Comparison of ENCODE assay signal across 8 cellular contexts in the genomic region with DNA sequence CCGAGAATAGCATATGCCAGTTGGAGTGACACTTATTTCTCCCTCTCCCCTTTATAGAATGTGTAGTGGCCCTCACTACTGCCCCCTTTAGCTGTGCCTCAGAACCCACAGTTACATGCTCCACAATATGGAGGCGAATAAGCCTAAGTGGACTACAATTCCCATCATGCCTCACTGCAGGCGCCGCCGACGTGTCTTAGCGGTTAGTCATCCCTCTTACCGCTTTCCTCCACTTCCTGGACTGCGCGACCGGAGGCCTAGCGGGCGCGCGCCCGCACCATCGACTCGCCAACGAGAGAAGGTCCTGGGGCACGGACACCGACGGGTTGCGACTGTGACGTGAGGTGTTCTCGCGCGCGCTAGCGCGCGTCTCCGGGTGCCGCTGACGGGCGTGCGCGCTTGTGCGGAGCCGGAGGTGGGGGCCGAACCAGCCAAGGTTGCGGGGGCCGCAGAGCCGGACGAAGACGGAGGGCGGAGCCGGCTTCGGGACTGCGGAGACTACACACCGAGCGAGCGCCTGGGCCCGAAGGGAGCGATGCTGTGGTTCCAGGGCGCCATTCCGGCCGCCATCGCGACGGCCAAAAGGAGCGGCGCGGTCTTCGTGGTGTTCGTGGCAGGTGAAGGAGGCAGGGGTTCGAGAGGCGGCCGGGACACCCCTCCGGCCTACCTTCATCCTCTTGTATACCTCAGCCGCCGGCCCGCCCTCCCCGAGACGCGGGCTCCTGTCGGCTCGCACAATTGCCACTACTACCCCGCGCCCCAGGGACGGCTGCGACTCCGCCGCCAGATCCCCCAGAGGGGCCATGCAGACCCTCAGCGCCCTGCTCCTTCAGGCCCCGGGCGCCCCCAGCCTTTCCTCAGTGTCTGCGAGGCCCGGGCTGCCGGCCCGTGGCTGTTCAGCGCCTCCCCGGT. TPM values are rescaled to one million over a fixed set of nuclear protein-coding genes. Genes with fewer than 3 reads are reported as not detected.
A peak's percentile ranks its signal among the peaks of the same experiment; 100 is the strongest.
DNase-seq lines count a peak whose midpoint lies in the region; ATAC-seq and TF ChIP-seq lines count a peak whose summit lies in the region.

UBXN4 (plus strand) TSS at position 461 of the 912 bp plus-strand sequence; CDS start at position 536, 75 bp downstream.

- H3K4me1 Mint-ChIP-seq in activated CD4-positive, alpha-beta T cell treated with anti-CD3 and anti-CD28 coated beads for 36 hours: peaks cover 35% of the 10 kb centered on the region

- DNase-seq in Ammon's horn (ENCODE audit: low spot score) (peak; percentile 99), NCI-H510A treated with DMSO at 0.1 percent for 48 hours (lab: John Stamatoyannopoulos, UW) (peak; percentile 95), kidney glomerular epithelial cell (lab: John Stamatoyannopoulos, UW) (peak; percentile 98)
- DNase-seq in activated CD4-positive, alpha-beta T cell treated with anti-CD3 and anti-CD28 coated beads for 36 hours: peak; percentile 98
- DNase-seq in stimulated activated CD4-positive, alpha-beta T cell treated with anti-CD3 and anti-CD28 coated beads, Interleukin-1b, Interleukin-23, amount 100 ng/mL, for 24 hours (ENCODE audit: low read depth in 4 of 4, low spot score in 1 of 4): peak; percentile 72 to 95 (median 88)

- CTCF ChIA-PET in activated CD4-positive, alpha-beta T cell treated with anti-CD3 and anti-CD28 coated beads for 36 hours (lab: Charles Lee): interaction anchor here (0.9 to 1.0 kb wide), 3 partner anchors 56 to 823 kb away, joined by 3 read pairs; partner anchors contain the start of gene CCNT2

- peak within 1 kb of the TSS; percentile 97 for H3K4me3 Mint-ChIP-seq in activated CD4-positive, alpha-beta T cell treated with anti-CD3 and anti-CD28 coated beads for 36 hours

- peak within 1 kb of the TSS; percentile 99 for H3K27ac Mint-ChIP-seq in activated CD4-positive, alpha-beta T cell treated with anti-CD3 and anti-CD28 coated beads for 36 hours

- H3K36me3 Mint-ChIP-seq in activated CD4-positive, alpha-beta T cell treated with anti-CD3 and anti-CD28 coated beads for 36 hours (ENCODE audit: low read depth): peaks cover 18% of the 10 kb centered on the region

- intact Hi-C loops in activated CD4-positive, alpha-beta T cell treated with anti-CD3 and anti-CD28 coated beads for 36 hours (cut with DNase I, micrococcal nuclease): loop anchor here (1.0 to 5.0 kb wide), 12 partner anchors 79 to 823 kb away; partner anchors contain the start of genes CCNT2 (in 2 of the 2), RAB3GAP1 (in 2 of the 2), DARS1 (in 1 of the 2) and MCM6 (in 1 of the 2)

- peak; percentile 90 for TF ChIP-seq POLR2A in GM19099 (IDR thresholded peaks at IDR 0.05; ENCODE audit: extremely low read depth, insufficient read length, low read depth)

- H3K27ac ChIP-seq in cingulate gyrus (ENCODE audit: low read depth, low read length): peak within 1 kb of the TSS; percentile 82

- H3K27me3 Mint-ChIP-seq in activated CD4-positive, alpha-beta T cell treated with anti-CD3 and anti-CD28 coated beads for 36 hours: no peaks in the 10 kb centered on the region

- POLR2A ChIA-PET in activated CD4-positive, alpha-beta T cell treated with anti-CD3 and anti-CD28 coated beads for 36 hours (lab: Charles Lee): interaction anchor here (0.6 to 1.4 kb wide), 2 partner anchors 134 to 240 kb away, joined by 3 to 7 read pairs; partner anchors contain the start of gene MCM6

- ATAC-seq in HG03439 (IDR thresholded peaks at IDR 0.05; ENCODE audit: unreplicated experiment): peak; percentile 91
- peak; percentile 93 for ATAC-seq in activated CD4-positive, alpha-beta T cell treated with anti-CD3 and anti-CD28 coated beads for 36 hours

- H3K9me3 Mint-ChIP-seq in activated CD4-positive, alpha-beta T cell treated with anti-CD3 and anti-CD28 coated beads for 36 hours (ENCODE audit: low read depth): peaks cover 2% of the 10 kb centered on the region

RNA-seq across cellular contexts. Expression of gene UBXN4, which starts in this region (rescaled TPM):
- total RNA-seq in activated CD4-positive, alpha-beta T cell treated with anti-CD3 and anti-CD28 coated beads for 36 hours: 100 to 1,000 TPM in 1 of 2 experiments, 10 to 100 TPM in 1; 97.0 to 104 TPM

Comparison
In these comparisons a context has a peak if more than half of its experiments do, and no peak if none do; other contexts are left out.
1. Peak in every context shown above with its lines: DNase-seq, ATAC-seq and H3K27ac ChIP-seq.